In genomic region chr6:167826230-167827061, GRCh38 we compare ENCODE assay signal across 1 cellular context.
TF ChIP-seq lines count a peak whose summit lies in the region.

AFDN (plus strand) TSS chr6:167826911; CDS start chr6:167827133, 222 bp downstream.

TF ChIP-seq in K562, 482 proteins besides CTCF, POLR2A, EP300 and RAD21 (continued from another document and continues in another):
- TF ChIP-seq ZC3H4 (CRISPR knock-in tag; IDR thresholded peaks at IDR 0.05; ENCODE audit: borderline replicate concordance) (no peak), GATA2 (CRISPR knock-in tag; IDR thresholded peaks at IDR 0.05) (no peak), SRF (CRISPR knock-in tag; IDR thresholded peaks at IDR 0.05) (peak in 1 of 2 experiments; percentile 27; a peak in 1 of 4 replicates), ZNF586 (CRISPR knock-in tag; conservative IDR thresholded peaks at IDR 0.05) (no peak), ZNF282 (CRISPR knock-in tag; IDR thresholded peaks at IDR 0.05) (no peak), KAT8 (IDR thresholded peaks at IDR 0.05; ENCODE audit: low read depth) (no peak), ILF3 (IDR thresholded peaks at IDR 0.05; ENCODE audit: borderline replicate concordance) (no peak), HMGN3 (IDR thresholded peaks at IDR 0.05; ENCODE audit: borderline replicate concordance, extremely low read depth, insufficient read length, low read depth, low read length) (peak; percentile 63), TAF1 (IDR thresholded peaks at IDR 0.05; ENCODE audit: control insufficient read depth, extremely low read depth, insufficient read depth, low read length, severe bottlenecking) (peak; percentile 11), ASH1L (IDR thresholded peaks at IDR 0.05; ENCODE audit: borderline replicate concordance, low read depth, partially characterized antibody) (no peak), TFE3 (CRISPR knock-in tag; IDR thresholded peaks at IDR 0.05) (no peak), ZBTB49 (CRISPR knock-in tag; IDR thresholded peaks at IDR 0.05; ENCODE audit: borderline replicate concordance) (no peak), POLR2B (IDR thresholded peaks at IDR 0.05; ENCODE audit: low read depth, partially characterized antibody) (no peak), ZBTB2 (IDR thresholded peaks at IDR 0.05) (peak; percentile 79), ZBED1 (IDR thresholded peaks at IDR 0.05) (no peak), ZFP36 (IDR thresholded peaks at IDR 0.05; ENCODE audit: low read depth, low read length, partially characterized antibody) (no peak), TBP (optimal IDR thresholded peaks at IDR 0.05; ENCODE audit: low read depth, low read length) (peak; percentile 28), ARID3B (CRISPR knock-in tag; IDR thresholded peaks at IDR 0.05; ENCODE audit: borderline replicate concordance) (no peak), MIER1 (IDR thresholded peaks at IDR 0.05; ENCODE audit: low read depth) (0 out of 2 replicates have a peak, but pooled peaks have one; percentile 68), HBP1 (CRISPR knock-in tag; IDR thresholded peaks at IDR 0.05) (no peak), STAT6 (CRISPR knock-in tag; IDR thresholded peaks at IDR 0.05) (no peak), MAX (CRISPR knock-in tag; IDR thresholded peaks at IDR 0.05) (no peak), ID3 (CRISPR knock-in tag; IDR thresholded peaks at IDR 0.05) (no peak), ID3 (tag; IDR thresholded peaks at IDR 0.05) (no peak), PHF20 (IDR thresholded peaks at IDR 0.05; ENCODE audit: partially characterized antibody) (no peak), GABPB1 (CRISPR knock-in tag; IDR thresholded peaks at IDR 0.05) (peak; percentile 53; the same call in 1 of the 2 replicates), DMBX1 (CRISPR knock-in tag; IDR thresholded peaks at IDR 0.05; ENCODE audit: borderline replicate concordance) (no peak), BRD9 (IDR thresholded peaks at IDR 0.05; ENCODE audit: low read depth, partially characterized antibody) (no peak), CTCFL (IDR thresholded peaks at IDR 0.05; ENCODE audit: borderline replicate concordance, insufficient read depth, low read depth, low read length, poor library complexity, severe bottlenecking) (peak; percentile 95), JUN (IDR thresholded peaks at IDR 0.05; ENCODE audit: borderline replicate concordance, low read depth, low read length) (no peak), JUN (CRISPR knock-in tag; IDR thresholded peaks at IDR 0.05; ENCODE audit: borderline replicate concordance) (peak; percentile 81; the same call in 1 of the 2 replicates), NEUROD1 (IDR thresholded peaks at IDR 0.05; ENCODE audit: borderline replicate concordance, low read depth, low read length, partially characterized antibody) (peak; percentile 15), ZNF280A (IDR thresholded peaks at IDR 0.05; ENCODE audit: low read depth, partially characterized antibody) (no peak), ATF2 (CRISPR knock-in tag; IDR thresholded peaks at IDR 0.05) (no peak), TSC22D4 (tag; IDR thresholded peaks at IDR 0.05) (no peak), ETS2 (tag; IDR thresholded peaks at IDR 0.05; ENCODE audit: borderline replicate concordance, poor library complexity, severe bottlenecking) (peak; percentile 52), PBX2 (CRISPR knock-in tag; IDR thresholded peaks at IDR 0.05; ENCODE audit: low read depth) (no peak), PBX2 (tag; conservative IDR thresholded peaks at IDR 0.05; ENCODE audit: low read depth) (no peak), FOXP1 (CRISPR knock-in tag; IDR thresholded peaks at IDR 0.05) (peak; percentile 68; the same call in 1 of the 2 replicates), TAF9B (IDR thresholded peaks at IDR 0.05; ENCODE audit: partially characterized antibody) (no peak)
